Comparison of ENCODE assay signal across 9 cellular contexts in genomic region chr1:198922638-198923430, GRCh38.
A peak's percentile ranks its signal among the peaks of the same experiment; 100 is the strongest.
DNase-seq lines count a peak whose midpoint lies in the region; ATAC-seq and TF ChIP-seq lines count a peak whose summit lies in the region.
"Had no signal": no experiment of that assay in that cellular context is flagged by ENCODE, and none has a peak within 500 bp of the region (broad histone marks: within the 10 kb centered on the region; RNA-seq: fewer than 3 reads in every experiment).

No MANE protein-coding gene starts in this region.

- no peaks in the 10 kb centered on the region for H3K79me2 ChIP-seq in neural progenitor cell (ENCODE audit: low read depth)
- no peaks in the 10 kb centered on the region for H3K79me2 ChIP-seq in GM23338 (replicated peaks; ENCODE audit: insufficient read depth)

- H3K9ac ChIP-seq in neural progenitor cell = no peak overlapping the region

- H3K27me3 ChIP-seq in neural progenitor cell (no peaks in the 10 kb centered on the region), GM23338 (ENCODE audit: insufficient read depth) (no peaks in the 10 kb centered on the region)

- H3K36me3 ChIP-seq in neural progenitor cell (no peaks in the 10 kb centered on the region), GM23338 (ENCODE audit: insufficient read depth) (no peaks in the 10 kb centered on the region)

- DNase-seq in GM13976 (ENCODE audit: low spot score) (peak; percentile 3), chondrocyte (ENCODE audit: low spot score) (no peak), neural progenitor cell (ENCODE audit: low spot score) (no peak), NCI-H345 (lab: John Stamatoyannopoulos, UW) (no peak), GM23338 (ENCODE audit: low spot score) (no peak), type B pancreatic cell (ENCODE audit: extremely low spot score, unreplicated experiment) (no peak)
- DNase-seq: mucosa of descending colon had no signal

- peaks cover 73% of the 10 kb centered on the region for H3K4me1 Mint-ChIP-seq in chondrocyte (ENCODE audit: low read depth)
- H3K4me1 Mint-ChIP-seq in neural progenitor cell = no peaks in the 10 kb centered on the region
- peaks cover 4% of the 10 kb centered on the region; the same call in 2 of the 3 replicates for H3K4me1 Mint-ChIP-seq in GM23338
- peaks cover 4% of the 10 kb centered on the region for H3K4me1 Mint-ChIP-seq in type B pancreatic cell (ENCODE audit: unreplicated experiment)

- in situ Hi-C loops in GM13976 (cut with MboI; ENCODE audit: low sequenced_read_pairs, unreplicated experiment) = no loop called here

- H3K27ac Mint-ChIP-seq in chondrocyte (ENCODE audit: unreplicated experiment) (peak overlapping the region; percentile 60), neural progenitor cell (no peak overlapping the region), GM23338 (no peak overlapping the region), type B pancreatic cell (no peak overlapping the region)

- H3K4me3 Mint-ChIP-seq in chondrocyte (ENCODE audit: unreplicated experiment) (no peak overlapping the region), neural progenitor cell (no peak overlapping the region), GM23338 (no peak overlapping the region), type B pancreatic cell (no peak overlapping the region)

- H3K27ac ChIP-seq in neural progenitor cell (no peak overlapping the region), GM23338 (ENCODE audit: low read depth) (no peak overlapping the region)

- H3K4me1 ChIP-seq in neural progenitor cell = no peaks in the 10 kb centered on the region
- H3K4me1 ChIP-seq in GM23338 (ENCODE audit: insufficient read depth) = no peaks in the 10 kb centered on the region

- H3K9me2 ChIP-seq in GM23338 (ENCODE audit: insufficient read depth) = no peaks in the 10 kb centered on the region

- H3K4me2 ChIP-seq in neural progenitor cell = no peak overlapping the region
- H3K4me2 ChIP-seq in GM23338 = no peak overlapping the region

- ATAC-seq in GM21423 (IDR thresholded peaks at IDR 0.05; ENCODE audit: unreplicated experiment) = peak; percentile 56
- peak; percentile 71 for ATAC-seq in HG03460 (IDR thresholded peaks at IDR 0.05; ENCODE audit: unreplicated experiment)
- no peak for ATAC-seq in GM23338
- ATAC-seq: mucosa of descending colon had no signal

- H3F3A ChIP-seq in neural progenitor cell (ENCODE audit: low read depth) (no peaks in the 10 kb centered on the region), GM23338 (replicated peaks; ENCODE audit: low read depth) (no peaks in the 10 kb centered on the region)

- H3K9me3 ChIP-seq in neural progenitor cell (ENCODE audit: low read depth) = no peaks in the 10 kb centered on the region
- H3K9me3 ChIP-seq: mucosa of descending colon had no signal

- no peak for TF ChIP-seq CTCF in GM13976 (IDR thresholded peaks at IDR 0.05; ENCODE audit: borderline replicate concordance, control extremely low read depth, extremely low read depth, insufficient read depth, missing control alignments)
- TF ChIP-seq CTCF in chondrocyte (IDR thresholded peaks at IDR 0.05) = no peak
- no peak for TF ChIP-seq CTCF in neural progenitor cell (IDR thresholded peaks at IDR 0.05)
- no peak for TF ChIP-seq CTCF in GM23338 (conservative IDR thresholded peaks at IDR 0.05; ENCODE audit: low read depth in 2 of 2)
- TF ChIP-seq CTCF in type B pancreatic cell (conservative IDR thresholded peaks at IDR 0.05) = no peak

- H3K36me3 Mint-ChIP-seq in chondrocyte (ENCODE audit: low read depth) (peaks cover 18% of the 10 kb centered on the region), neural progenitor cell (peaks cover 41% of the 10 kb centered on the region), GM23338 (ENCODE audit: low read depth) (no peaks in the 10 kb centered on the region), type B pancreatic cell (peaks cover 33% of the 10 kb centered on the region)

- no peak overlapping the region for H2AFZ ChIP-seq in neural progenitor cell (replicated peaks)
- no peak overlapping the region for H2AFZ ChIP-seq in GM23338

- H3K4me3 ChIP-seq in neural progenitor cell (no peak overlapping the region), GM23338 (no peak overlapping the region)
- H3K4me3 ChIP-seq: mucosa of descending colon had no signal

- H4K20me1 ChIP-seq in neural progenitor cell (ENCODE audit: low read depth) (no peaks in the 10 kb centered on the region), GM23338 (replicated peaks; ENCODE audit: insufficient read depth) (no peaks in the 10 kb centered on the region)

- peaks cover 8% of the 10 kb centered on the region for H3K9me3 Mint-ChIP-seq in chondrocyte (ENCODE audit: low read depth)
- peaks cover 24% of the 10 kb centered on the region for H3K9me3 Mint-ChIP-seq in neural progenitor cell
- H3K9me3 Mint-ChIP-seq in GM23338 = no peaks in the 10 kb centered on the region
- peaks cover 6% of the 10 kb centered on the region for H3K9me3 Mint-ChIP-seq in type B pancreatic cell

- no peaks in the 10 kb centered on the region for H3K27me3 Mint-ChIP-seq in chondrocyte (ENCODE audit: low read depth)
- H3K27me3 Mint-ChIP-seq in neural progenitor cell (ENCODE audit: insufficient read depth, low read depth) = no peaks in the 10 kb centered on the region
- H3K27me3 Mint-ChIP-seq in GM23338 (ENCODE audit: insufficient read depth, low read depth, poor library complexity) = no peaks in the 10 kb centered on the region
- no peaks in the 10 kb centered on the region for H3K27me3 Mint-ChIP-seq in type B pancreatic cell

TF ChIP-seq in GM23338, 12 proteins besides CTCF, POLR2A, EP300 and RAD21 (continues in another document):
- TF ChIP-seq ETS1 (IDR thresholded peaks at IDR 0.05) = no peak
- TF ChIP-seq EZH2phosphoT487 (IDR thresholded peaks at IDR 0.05; ENCODE audit: unreplicated experiment) = no peak
- no peak for TF ChIP-seq JUNB (IDR thresholded peaks at IDR 0.05; ENCODE audit: unreplicated experiment)
- TF ChIP-seq REST (IDR thresholded peaks at IDR 0.05; ENCODE audit: unreplicated experiment) = no peak
- TF ChIP-seq ZNF331 (CRISPR knock-in tag; IDR thresholded peaks at IDR 0.05; ENCODE audit: low read depth) = no peak
- TF ChIP-seq EZH2 (IDR thresholded peaks at IDR 0.05; ENCODE audit: low read depth, unreplicated experiment) = no peak
- TF ChIP-seq ZNF114 (CRISPR knock-in tag; IDR thresholded peaks at IDR 0.05) = no peak
